In genomic region chr17:82648165-82648668, GRCh38 we compare ENCODE assay signal across 8 cellular contexts. TPM values are rescaled to one million over a fixed set of nuclear protein-coding genes. Genes with fewer than 3 reads are reported as not detected.
DNase-seq lines count a peak whose midpoint lies in the region; ATAC-seq, FAIRE-seq and TF ChIP-seq lines count a peak whose summit lies in the region.

Gene WDR45B, minus strand, starts transcription at chr17:82648444. Its CDS starts 104 bp downstream, at chr17:82648340.

- ATAC-seq in CD8-positive, alpha-beta T cell: peak; percentile 83
- peak; percentile 79 for ATAC-seq in GM21360 (IDR thresholded peaks at IDR 0.05; ENCODE audit: unreplicated experiment)

- H3K4me1 Mint-ChIP-seq in CD8-positive, alpha-beta T cell (ENCODE audit: low read depth): peaks cover 31% of the 10 kb centered on the region

- H2BK12ac ChIP-seq in H1 (ENCODE audit: low read depth, low read length) (0 out of 2 replicates have a peak within 1 kb of the TSS, but pooled peaks have one; percentile 17), mesenchymal stem cell (ENCODE audit: low read length in 2 of 2) (peak within 1 kb of the TSS in 1 of 2 experiments; percentile 68)

- H3K14ac ChIP-seq in H1 (ENCODE audit: insufficient read length): no peak within 1 kb of the TSS
- H3K14ac ChIP-seq in mesenchymal stem cell (ENCODE audit: low read length in 2 of 2): peak within 1 kb of the TSS in 1 of 2 experiments; percentile 76

- H3K23me2 ChIP-seq in H1 (ENCODE audit: low read depth, low read length): peaks cover 6% of the 10 kb centered on the region; the same call in 1 of the 2 replicates

- peak within 1 kb of the TSS; percentile 61 to 87 for H3K4me2 ChIP-seq in H1 (ENCODE audit: insufficient read depth in 1 of 2, low read depth in 2 of 2, low read length in 2 of 2)
- H3K4me2 ChIP-seq in mesenchymal stem cell (ENCODE audit: low read length, poor library complexity, severe bottlenecking): peak within 1 kb of the TSS; percentile 77

- H3K4me3 Mint-ChIP-seq in CD8-positive, alpha-beta T cell: peak within 1 kb of the TSS; percentile 89

- H3K36me3 ChIP-seq in CD8-positive, alpha-beta T cell (ENCODE audit: insufficient read depth, low read length): peaks cover 13% of the 10 kb centered on the region
- peaks cover 7 to 12% (median 10%) of the 10 kb centered on the region in 4 experiments; a peak in 7 of 8 replicates for H3K36me3 ChIP-seq in H1 (ENCODE audit: control insufficient read depth in 2 of 4, insufficient read depth in 4 of 4, low read length in 3 of 4)
- peaks cover 9 to 15% of the 10 kb centered on the region in 2 experiments for H3K36me3 ChIP-seq in mesenchymal stem cell (ENCODE audit: control insufficient read depth in 1 of 2, insufficient read depth in 2 of 2, low read depth in 1 of 2, low read length in 2 of 2)

- no peaks in the 10 kb centered on the region for H3K9me3 Mint-ChIP-seq in CD8-positive, alpha-beta T cell

- H3K9me3 ChIP-seq in CD8-positive, alpha-beta T cell (ENCODE audit: low read length): no peaks in the 10 kb centered on the region
- H3K9me3 ChIP-seq in H1 (ENCODE audit: insufficient read depth in 2 of 2, low read depth in 1 of 2, low read length in 1 of 2) (no peaks in the 10 kb centered on the region), mesenchymal stem cell (ENCODE audit: control insufficient read depth, low read length) (no peaks in the 10 kb centered on the region)

- peak within 1 kb of the TSS; percentile 79 to 96 (median 88) for H3K9ac ChIP-seq in H1 (replicated peaks in 1 of 4; ENCODE audit: extremely low read depth in 1 of 4, low read depth in 3 of 4, low read length in 3 of 4)
- peak within 1 kb of the TSS; percentile 96 for H3K9ac ChIP-seq in mesenchymal stem cell (ENCODE audit: low read length)

- H2BK20ac ChIP-seq in H1 (ENCODE audit: low read length): no peak within 1 kb of the TSS

- CTCF ChIA-PET in CD8-positive, alpha-beta T cell (lab: Charles Lee): no interaction called here
- CTCF ChIA-PET in H1 (lab: Charles Lee; ENCODE audit: partially characterized antibody): no interaction called here

- H2AFZ ChIP-seq in H1 (ENCODE audit: low read length) (no peak within 1 kb of the TSS; the same call in 1 of the 2 replicates), mesenchymal stem cell (ENCODE audit: low read depth, low read length) (peak within 1 kb of the TSS; percentile 60)

- peak in 1 of 2 experiments; percentile 92; a peak in 2 of 3 replicates for TF ChIP-seq POLR2A in H1 (IDR thresholded peaks at IDR 0.05; ENCODE audit: control extremely low read depth in 1 of 2, low read depth in 2 of 2, low read length in 2 of 2)

- H2BK120ac ChIP-seq in H1 (replicated peaks; ENCODE audit: low read depth, low read length) (no peak within 1 kb of the TSS), mesenchymal stem cell (ENCODE audit: low read depth, low read length) (peak within 1 kb of the TSS; percentile 71)

- H4K5ac ChIP-seq in H1 (ENCODE audit: insufficient read length, low read depth, low read length): peak within 1 kb of the TSS; percentile 98

- FAIRE-seq in HTR-8/SVneo (lab: Jason Lieb, UNC): peak; percentile 98
- no peak for FAIRE-seq in H1 (lab: Jason Lieb, UNC)

- peak within 1 kb of the TSS; percentile 95 for H3K27ac ChIP-seq in CD8-positive, alpha-beta T cell (ENCODE audit: low read depth, low read length)
- H3K27ac ChIP-seq in H1 (ENCODE audit: low read depth, low read length) (peak within 1 kb of the TSS; percentile 89; the same call in 1 of the 2 replicates), mesenchymal stem cell (ENCODE audit: low read length, poor library complexity, severe bottlenecking) (peak within 1 kb of the TSS; percentile 36)

- H3K18ac ChIP-seq in H1 (ENCODE audit: extremely low read depth, low read length) (peak within 1 kb of the TSS; percentile 95), mesenchymal stem cell (ENCODE audit: low read depth in 1 of 2, low read length in 2 of 2) (peak within 1 kb of the TSS; percentile 74 to 97)

- H3K79me1 ChIP-seq in H1 (ENCODE audit: low read depth, low read length) (peaks cover 3% of the 10 kb centered on the region), mesenchymal stem cell (replicated peaks; ENCODE audit: low read length, poor library complexity, severe bottlenecking) (no peaks in the 10 kb centered on the region)

- H3K79me2 ChIP-seq in H1 (ENCODE audit: control insufficient read depth in 1 of 2, insufficient read depth in 2 of 2, low read length in 2 of 2): peaks cover 23 to 45% of the 10 kb centered on the region in 2 experiments

- H4K8ac ChIP-seq in H1 (ENCODE audit: extremely low read depth, insufficient read depth, low read length): peak within 1 kb of the TSS; percentile 95
- peak within 1 kb of the TSS; percentile 95 for H4K8ac ChIP-seq in mesenchymal stem cell (ENCODE audit: low read length)

- H3K4ac ChIP-seq in H1 (replicated peaks; ENCODE audit: insufficient read length, low read depth, low read length) (peak within 1 kb of the TSS; percentile 96), mesenchymal stem cell (ENCODE audit: low read depth in 1 of 2, low read length in 2 of 2) (peak within 1 kb of the TSS; percentile 87 to 95)

- peak within 1 kb of the TSS; percentile 91 for H3K27ac Mint-ChIP-seq in CD8-positive, alpha-beta T cell

- intact Hi-C loops in CD8-positive, alpha-beta T cell (cut with DNase I, micrococcal nuclease): loop anchor here (1.0 to 5.0 kb wide), 10 partner anchors 50 to 405 kb away; partner anchors contain the start of genes FN3KRP (in 2 of the 2), CYBC1 (in 1 of the 2), HEXD (in 1 of the 2) and NARF (in 1 of the 2)

- peak within 1 kb of the TSS; percentile 96 for H3K4me3 ChIP-seq in CD8-positive, alpha-beta T cell (ENCODE audit: low read depth, low read length)
- H3K4me3 ChIP-seq in H1 (ENCODE audit: extremely low read depth in 1 of 4, insufficient read depth in 2 of 4, low read depth in 3 of 4, low read length in 4 of 4) (peak within 1 kb of the TSS; percentile 69 to 94 (median 80)), mesenchymal stem cell (ENCODE audit: insufficient read depth in 1 of 2, low read depth in 1 of 2, low read length in 2 of 2) (peak within 1 kb of the TSS; percentile 87 to 96)

- peaks cover 11 to 12% of the 10 kb centered on the region in 2 experiments for H4K20me1 ChIP-seq in H1 (replicated peaks in 1 of 2; ENCODE audit: control insufficient read depth in 1 of 2, insufficient read depth in 2 of 2, low read length in 2 of 2)

- H2BK5ac ChIP-seq in H1 (ENCODE audit: low read depth, low read length) (peak within 1 kb of the TSS; percentile 78; the same call in 1 of the 2 replicates), mesenchymal stem cell (ENCODE audit: low read depth, low read length, poor library complexity, severe bottlenecking) (no peak within 1 kb of the TSS)

- no peaks in the 10 kb centered on the region for H3K27me3 ChIP-seq in CD8-positive, alpha-beta T cell (ENCODE audit: insufficient read depth, low read length)
- H3K27me3 ChIP-seq in H1 (replicated peaks in 1 of 4; ENCODE audit: control insufficient read depth in 3 of 4, extremely low read depth in 1 of 4, insufficient read depth in 3 of 4, low read length in 3 of 4) (no peaks in the 10 kb centered on the region; a peak in 1 of 7 replicates), mesenchymal stem cell (ENCODE audit: control insufficient read depth in 1 of 2, insufficient read depth in 1 of 2, low read length in 2 of 2) (no peaks in the 10 kb centered on the region)

- TF ChIP-seq RAD21 in H1 (IDR thresholded peaks at IDR 0.05 in 1 of 2, conservative IDR thresholded peaks at IDR 0.05 in 1 of 2; ENCODE audit: low read depth in 2 of 2, low read length in 2 of 2): no peak

- no peak for TF ChIP-seq CTCF in CD8-positive, alpha-beta T cell (IDR thresholded peaks at IDR 0.05)
- no peak for TF ChIP-seq CTCF in H1 (IDR thresholded peaks at IDR 0.05; ENCODE audit: control extremely low read depth in 1 of 3, insufficient read depth in 1 of 3, low read depth in 1 of 3, low read length in 3 of 3)

- H2BK15ac ChIP-seq in H1 (ENCODE audit: low read length) (no peak within 1 kb of the TSS), mesenchymal stem cell (ENCODE audit: low read depth, poor library complexity, severe bottlenecking) (peak within 1 kb of the TSS; percentile 75)

- peaks cover 21% of the 10 kb centered on the region for H3K4me1 ChIP-seq in CD8-positive, alpha-beta T cell (ENCODE audit: insufficient read depth, low read length)
- H3K4me1 ChIP-seq in H1 (replicated peaks in 1 of 4; ENCODE audit: control insufficient read depth in 3 of 4, insufficient read depth in 4 of 4, low read length in 3 of 4): peaks cover 0 to 8% (median 3%) of the 10 kb centered on the region in 4 experiments; a peak in 5 of 7 replicates
- peaks cover 11% of the 10 kb centered on the region for H3K4me1 ChIP-seq in mesenchymal stem cell (ENCODE audit: control insufficient read depth, insufficient read depth, low read depth, low read length)

- H3K56ac ChIP-seq in H1 (replicated peaks; ENCODE audit: insufficient read length, low read depth, low read length): peak within 1 kb of the TSS; percentile 77

- POLR2A ChIA-PET in CD8-positive, alpha-beta T cell (lab: Charles Lee): no interaction called here
- POLR2A ChIA-PET in H1 (lab: Charles Lee; ENCODE audit: partially characterized antibody): interaction anchor here (1.1 kb wide), 1 partner anchor 30 kb away, joined by 3 read pairs; no protein-coding TSS in a partner anchor

- H3K36me3 Mint-ChIP-seq in CD8-positive, alpha-beta T cell: peaks cover 19% of the 10 kb centered on the region

- H3K27me3 Mint-ChIP-seq in CD8-positive, alpha-beta T cell (ENCODE audit: low read depth): no peaks in the 10 kb centered on the region

- peak in 1 of 2 experiments; percentile 11; a peak in 1 of 3 replicates for TF ChIP-seq EP300 in H1 (IDR thresholded peaks at IDR 0.05; ENCODE audit: borderline replicate concordance in 1 of 2, low read depth in 2 of 2, low read length in 2 of 2)

- H4K91ac ChIP-seq in H1 (replicated peaks; ENCODE audit: insufficient read length, low read length) (peak within 1 kb of the TSS; percentile 96), mesenchymal stem cell (ENCODE audit: low read length) (peak within 1 kb of the TSS; percentile 81)

- DNase-seq in CD8-positive, alpha-beta T cell: peak; percentile 76 to 92 (median 87)
- DNase-seq in HTR-8/SVneo (ENCODE audit: insufficient read length, low spot score): peak; percentile 95
- DNase-seq in NOMO-1 treated with DMSO at 0.1 percent for 48 hours (lab: John Stamatoyannopoulos, UW; ENCODE audit: unreplicated experiment): peak; percentile 87
- DNase-seq in activated CD8-positive, alpha-beta memory T cell treated with anti-CD3 and anti-CD28 coated beads for 48 hours (ENCODE audit: low read depth in 2 of 3, low spot score in 2 of 3): peak; percentile 68 to 80 (median 78)
- DNase-seq in H1 (ENCODE audit: low read depth in 1 of 2, low spot score in 2 of 2): peak; percentile 89 to 91
- DNase-seq in mesenchymal stem cell: peak; percentile 97
- DNase-seq in stimulated activated CD8-positive, alpha-beta memory T cell treated with anti-CD3 and anti-CD28 coated beads, Interleukin-12 subunit alpha, Interleukin-12 subunit beta, amount 100 ng/mL, for 24 hours (ENCODE audit: extremely low read depth): peak; percentile 72

- H2AK5ac ChIP-seq in H1 (ENCODE audit: low read depth, low read length) (no peak within 1 kb of the TSS), mesenchymal stem cell (ENCODE audit: low read length, severe bottlenecking) (peak within 1 kb of the TSS; percentile 39)

- WGBS in H1 (ENCODE audit: extremely low coverage in 1 of 2, insufficient coverage in 1 of 2, insufficient read length in 1 of 2, insufficient replicate concordance in 2 of 2, low coverage in 1 of 2, low lambda C conversion rate in 2 of 2, missing lambda C conversion rate in 1 of 2), 2 experiments: 1% methylated on average over 40 of the region's 67 CpGs; no CpG with 5 or more reads in 1 of the 2 experiments
- WGBS in mesenchymal stem cell: under 1% methylated on average over 23 of the region's 67 CpGs

- no peak within 1 kb of the TSS for H3K23ac ChIP-seq in H1 (ENCODE audit: insufficient read length)
- peak within 1 kb of the TSS in 1 of 2 experiments; percentile 67 for H3K23ac ChIP-seq in mesenchymal stem cell (ENCODE audit: low read length in 2 of 2)

RNA-seq across cellular contexts. Expression of gene WDR45B, which starts in this region (rescaled TPM):
- 100 to 1,000 TPM; 103 to 107 TPM for total RNA-seq in CD8-positive, alpha-beta T cell
- total RNA-seq in H1 (2021; fragmentation: NEBNext Ultra II Directional; extraction: Animal tissue kit (Norgen Biotek cat#: 25700)): 82.0 and 88.8 TPM in 2 replicates
- polyA plus RNA-seq in H1 (2011; rRNA removed): 100 and 101 TPM in 2 replicates
- 110 TPM for polyA plus RNA-seq in H1 (2011; cell fraction: cytosol; rRNA removed)
- polyA plus RNA-seq in H1 (2011; cell fraction: nucleus; rRNA removed): 107 TPM
- 81.1 to 86.2 TPM (median 86.2 TPM) in 4 replicates for polyA plus RNA-seq in H1 (2012, experiment 1 of 2)
- 57.9 TPM for polyA plus RNA-seq in H1 (2012, experiment 2 of 2)
- 70.1 TPM for polyA plus RNA-seq in H1 (2013, experiment 1 of 2)
- 72.8 TPM for polyA plus RNA-seq in H1 (2013, experiment 2 of 2)
- 93.1 and 96.5 TPM in 2 replicates for polyA minus RNA-seq in H1 (2011; rRNA and poly(A)+ RNA removed)
- polyA minus RNA-seq in H1 (2011; cell fraction: cytosol; rRNA and poly(A)+ RNA removed): 50.5 TPM
- 34.8 TPM for polyA minus RNA-seq in H1 (2011; cell fraction: nucleus; rRNA and poly(A)+ RNA removed)
- 65.7 TPM for polyA plus RNA-seq in mesenchymal stem cell (2013, experiment 1 of 2)
- 65.3 TPM for polyA plus RNA-seq in mesenchymal stem cell (2013, experiment 2 of 2)

Comparison
In these comparisons a context has a peak if more than half of its experiments do, and no peak if none do; other contexts are left out.
1. Peak in every context shown above with its lines: DNase-seq, ATAC-seq, H3K4me3 ChIP-seq and H3K27ac ChIP-seq.
2. H3K27ac ChIP-seq: peak in every context shown above with its lines; median percentile 95 in CD8-positive, alpha-beta T cell; 89 in H1; 36 in mesenchymal stem cell.